ENCODE assay signal across 7 cellular contexts in the genomic region with DNA sequence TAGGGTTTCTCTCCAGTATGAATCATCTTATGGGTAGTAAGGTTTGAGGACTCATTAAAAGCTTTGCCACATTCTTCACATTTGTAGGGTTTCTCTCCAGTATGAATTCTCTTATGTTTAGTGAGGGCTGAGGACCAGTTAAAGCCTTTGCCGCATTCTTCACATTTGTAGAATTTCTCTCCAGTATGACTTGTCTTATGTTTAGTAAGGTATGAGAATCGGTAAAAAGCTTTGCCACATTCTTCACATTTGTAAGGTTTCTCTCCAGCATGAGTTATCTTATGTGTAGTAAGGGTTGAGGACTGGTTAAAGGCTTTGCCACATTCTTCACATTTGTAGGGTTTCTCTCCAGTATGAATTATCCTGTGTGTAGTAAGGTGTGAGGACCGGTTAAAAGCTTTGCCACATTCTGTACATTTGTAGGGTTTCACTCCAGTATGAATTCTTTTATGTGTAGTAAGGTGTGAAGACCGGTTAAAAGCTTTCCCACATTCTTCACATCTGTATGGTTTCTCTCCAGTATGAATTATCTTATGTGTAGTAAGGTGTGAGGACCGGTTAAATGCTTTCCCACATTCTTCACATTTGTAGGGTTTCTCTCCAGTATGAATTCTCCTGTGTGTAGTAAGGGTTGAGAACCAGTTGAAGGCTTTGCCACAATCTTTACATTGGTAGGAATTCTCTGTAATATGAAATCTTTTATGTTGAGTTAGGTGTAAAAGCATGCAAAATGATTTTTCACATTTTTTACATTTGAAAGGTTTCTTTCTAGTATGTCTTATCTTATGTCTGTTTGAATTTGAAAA. TPM values are rescaled to one million over a fixed set of nuclear protein-coding genes. Genes with fewer than 3 reads are reported as not detected.
A peak's percentile ranks its signal among the peaks of the same experiment; 100 is the strongest.
DNase-seq lines count a peak whose midpoint lies in the region; ATAC-seq, FAIRE-seq and TF ChIP-seq lines count a peak whose summit lies in the region.
"Not testable (repeated sequence)": the region's sequence is repeated elsewhere in the genome, so short reads cannot be mapped to it uniquely, and the experiment has no call there.

No MANE protein-coding gene starts in this region.

- peak overlapping the region; percentile 77 for H3K4me3 Mint-ChIP-seq in endothelial cell (ENCODE audit: unreplicated experiment)

- not testable (repeated sequence) for H3K79me2 ChIP-seq in HCT116 (ENCODE audit: insufficient read depth, low read length); mammary epithelial cell (ENCODE audit: insufficient read depth, low read length); mesendoderm (ENCODE audit: control insufficient read depth, insufficient read depth, low read length)

- not testable (repeated sequence) for H3K27ac Mint-ChIP-seq in endothelial cell (ENCODE audit: unreplicated experiment)

- BruUV-seq in HCT116 (replicated peaks; lab: Mats Ljungman, UMichigan): not testable (repeated sequence)
- BruUV-seq in Panc1 (replicated peaks; lab: Mats Ljungman, UMichigan) (TSS peak; percentile 28), mammary epithelial cell (replicated peaks; lab: Mats Ljungman, UMichigan) (TSS peak; percentile 11)

- H3K27ac ChIP-seq in BLaER1 treated with 17β-estradiol and CSF1 and Interleukin-3, amounts not matched to agents 10 nM and 100 nM; Panc1 (ENCODE audit: low read length); mammary epithelial cell (ENCODE audit: insufficient read depth, low read depth, low read length); mesendoderm (ENCODE audit: low read depth, low read length); small intestine (ENCODE audit: low read depth in 1 of 2, low read length in 1 of 2): not testable (repeated sequence)
- peak overlapping the region; percentile 46; the same call in 1 of the 2 replicates for H3K27ac ChIP-seq in HCT116 (ENCODE audit: low read depth, low read length)

- not testable (repeated sequence) for H2BK5ac ChIP-seq in mesendoderm (ENCODE audit: low read length)

- peak; percentile 51 for FAIRE-seq in small intestine (lab: Jason Lieb, UNC)

- not testable (repeated sequence) for H3K79me1 ChIP-seq in mesendoderm (ENCODE audit: low read length)

- not testable (repeated sequence) for H3K56ac ChIP-seq in mesendoderm (ENCODE audit: low read length)

- POLR2A ChIA-PET in HCT116 (lab: Charles Lee): not testable (repeated sequence)
- POLR2A ChIA-PET in Panc1 (lab: Charles Lee): interaction anchor here (0.7 kb wide), 1 partner anchor 588 kb away, joined by 3 read pairs; no protein-coding TSS in a partner anchor

- H3K18ac ChIP-seq in mesendoderm (ENCODE audit: low read length): not testable (repeated sequence)

- DNase-seq in HCT116 (ENCODE audit: low read depth, low spot score); Panc1 (ENCODE audit: low read depth, low spot score); mammary epithelial cell; endothelial cell (ENCODE audit: low spot score); small intestine: not testable (repeated sequence)
- DNase-seq in mesendoderm: peak; percentile 6

- H2BK15ac ChIP-seq in mesendoderm (replicated peaks; ENCODE audit: low read depth): not testable (repeated sequence)

- H3K4me1 ChIP-seq in BLaER1 treated with 17β-estradiol and CSF1 and Interleukin-3, amounts not matched to agents 10 nM and 100 nM; Panc1 (ENCODE audit: control insufficient read depth, insufficient read depth, low read length); mammary epithelial cell (ENCODE audit: insufficient read depth, low read length); mesendoderm (ENCODE audit: control insufficient read depth, low read depth, low read length); small intestine (ENCODE audit: control insufficient read depth in 2 of 2, insufficient read depth in 1 of 2, low read depth in 1 of 2, low read length in 1 of 2): not testable (repeated sequence)
- peaks cover 0 to 25% of the 10 kb centered on the region in 2 experiments; a peak in 2 of 4 replicates for H3K4me1 ChIP-seq in HCT116 (ENCODE audit: control insufficient read depth in 1 of 2, insufficient read depth in 2 of 2, low read length in 2 of 2)

- not testable (repeated sequence) for H4K8ac ChIP-seq in mesendoderm (ENCODE audit: low read depth, low read length)

- H3K9me2 ChIP-seq in HCT116 (ENCODE audit: insufficient read depth): not testable (repeated sequence)

- H3K9me3 ChIP-seq in BLaER1 treated with 17β-estradiol and CSF1 and Interleukin-3, amounts not matched to agents 10 nM and 100 nM (replicated peaks in 1 of 11): peaks cover 92 to 96% (median 95%) of the 10 kb centered on the region in 11 experiments
- H3K9me3 ChIP-seq in HCT116 (ENCODE audit: control insufficient read depth in 1 of 2, insufficient read depth in 1 of 2, low read depth in 1 of 2, low read length in 2 of 2) (peaks cover 13 to 14% of the 10 kb centered on the region in 2 experiments; a peak in 3 of 4 replicates), Panc1 (ENCODE audit: control insufficient read depth, insufficient read depth, low read depth, low read length) (peaks cover 46% of the 10 kb centered on the region; the same call in 1 of the 2 replicates), mammary epithelial cell (replicated peaks; ENCODE audit: insufficient read depth, low read length) (peaks cover 26% of the 10 kb centered on the region)
- H3K9me3 ChIP-seq in small intestine (ENCODE audit: control insufficient read depth, low read depth): not testable (repeated sequence)

- peak; percentile 50; the same call in 1 of the 2 replicates for ATAC-seq in HCT116
- not testable (repeated sequence) for ATAC-seq in Panc1

- peak overlapping the region in 9 of 10 experiments; percentile 25 to 51 (median 33); a peak in 13 of 20 replicates for H3K4me3 ChIP-seq in BLaER1 treated with 17β-estradiol and CSF1 and Interleukin-3, amounts not matched to agents 10 nM and 100 nM
- H3K4me3 ChIP-seq in HCT116 (replicated peaks in 1 of 2; ENCODE audit: low read depth in 1 of 2, low read length in 2 of 2); Panc1 (ENCODE audit: low read depth in 2 of 2, low read length in 2 of 2); mammary epithelial cell (replicated peaks in 1 of 3; ENCODE audit: insufficient read depth in 1 of 3, low read depth in 2 of 3, low read length in 3 of 3); mesendoderm (ENCODE audit: low read length); small intestine (ENCODE audit: low read depth in 1 of 2, low read length in 2 of 2): not testable (repeated sequence)

- H3K23ac ChIP-seq in mesendoderm (ENCODE audit: low read length): not testable (repeated sequence)

- TF ChIP-seq CTCF in HCT116 (IDR thresholded peaks at IDR 0.05 in 2 of 3, conservative IDR thresholded peaks at IDR 0.05 in 1 of 3; ENCODE audit: borderline replicate concordance in 1 of 3, insufficient read depth in 1 of 3, low read depth in 2 of 3, low read length in 2 of 3); Panc1 (IDR thresholded peaks at IDR 0.05); mammary epithelial cell (conservative IDR thresholded peaks at IDR 0.05 in 1 of 2, IDR thresholded peaks at IDR 0.05 in 1 of 2; ENCODE audit: extremely low read depth in 1 of 2, insufficient read depth in 1 of 2, low read depth in 1 of 2, low read length in 2 of 2); endothelial cell (IDR thresholded peaks at IDR 0.05; ENCODE audit: unreplicated experiment): not testable (repeated sequence)

- peaks cover 17% of the 10 kb centered on the region for H3K9me3 Mint-ChIP-seq in endothelial cell (ENCODE audit: unreplicated experiment)

- H4K5ac ChIP-seq in mesendoderm (ENCODE audit: low read length): not testable (repeated sequence)

- TF ChIP-seq POLR2A in HCT116 (IDR thresholded peaks at IDR 0.05; ENCODE audit: borderline replicate concordance, extremely low read depth, insufficient read depth, insufficient read length): not testable (repeated sequence)

- in situ Hi-C loops in Panc1 (cut with HindIII; ENCODE audit: low pct_unique_long_range_greater_than_20kb, low sequenced_read_pairs); mammary epithelial cell (cut with MboI; ENCODE audit: low sequenced_read_pairs in 2 of 2): not testable (repeated sequence)

- dilution Hi-C loops in mammary epithelial cell (cut with HindIII; ENCODE audit: low sequenced_read_pairs): not testable (repeated sequence)

- H3K27me3 ChIP-seq in BLaER1 treated with 17β-estradiol and CSF1 and Interleukin-3, amounts not matched to agents 10 nM and 100 nM; HCT116 (ENCODE audit: insufficient read depth, low read length); Panc1 (ENCODE audit: control insufficient read depth, insufficient read depth, low read length); mammary epithelial cell (ENCODE audit: insufficient read depth, low read length); mesendoderm (ENCODE audit: insufficient read depth, low read length, poor library complexity); small intestine (ENCODE audit: control insufficient read depth in 2 of 2, insufficient read depth in 2 of 2, low read length in 2 of 2): not testable (repeated sequence)

- not testable (repeated sequence) for H3K4ac ChIP-seq in mesendoderm (ENCODE audit: low read depth, low read length)

- TF ChIP-seq RAD21 in HCT116 (IDR thresholded peaks at IDR 0.05; ENCODE audit: low read depth): not testable (repeated sequence)

- CTCF ChIA-PET in HCT116 (lab: Charles Lee); Panc1 (lab: Charles Lee); mammary epithelial cell (lab: Charles Lee; ENCODE audit: low non-redundant PET): not testable (repeated sequence)

- H3K36me3 Mint-ChIP-seq in endothelial cell (ENCODE audit: low read depth, unreplicated experiment): peaks cover 40% of the 10 kb centered on the region

- H3K36me3 ChIP-seq in BLaER1 treated with 17β-estradiol and CSF1 and Interleukin-3, amounts not matched to agents 10 nM and 100 nM: peaks cover 78 to 95% (median 91%) of the 10 kb centered on the region in 11 experiments
- peaks cover 3 to 21% of the 10 kb centered on the region in 2 experiments; a peak in 1 of 4 replicates for H3K36me3 ChIP-seq in HCT116 (ENCODE audit: control insufficient read depth in 1 of 2, insufficient read depth in 2 of 2, low read length in 2 of 2)
- H3K36me3 ChIP-seq in Panc1 (ENCODE audit: control insufficient read depth, insufficient read depth, low read length); mammary epithelial cell (ENCODE audit: insufficient read depth, low read length); mesendoderm (ENCODE audit: control insufficient read depth, insufficient read depth, low read length); small intestine (ENCODE audit: control insufficient read depth in 2 of 2, insufficient read depth in 2 of 2, low read length in 2 of 2): not testable (repeated sequence)

- not testable (repeated sequence) for H3K9ac ChIP-seq in BLaER1 treated with 17β-estradiol and CSF1 and Interleukin-3, amounts not matched to agents 10 nM and 100 nM; mammary epithelial cell (ENCODE audit: insufficient read depth, low read length); mesendoderm (ENCODE audit: low read length)
- H3K9ac ChIP-seq in HCT116 (ENCODE audit: low read length): peak overlapping the region; percentile 21; the same call in 1 of the 2 replicates

- not testable (repeated sequence) for H3K4me2 ChIP-seq in BLaER1 treated with 17β-estradiol and CSF1 and Interleukin-3, amounts not matched to agents 10 nM and 100 nM; mammary epithelial cell (ENCODE audit: insufficient read depth, low read depth, low read length); mesendoderm (ENCODE audit: low read length)
- peak overlapping the region; percentile 27 for H3K4me2 ChIP-seq in HCT116 (ENCODE audit: low read length)

- intact Hi-C loops in HCT116 (cut with micrococcal nuclease); Panc1 (cut with micrococcal nuclease; ENCODE audit: unreplicated experiment); mammary epithelial cell (cut with micrococcal nuclease): not testable (repeated sequence)

- not testable (repeated sequence) for H2BK120ac ChIP-seq in mesendoderm (ENCODE audit: low read depth, low read length)

- not testable (repeated sequence) for H4K20me1 ChIP-seq in BLaER1 treated with 17β-estradiol and CSF1 and Interleukin-3, amounts not matched to agents 10 nM and 100 nM; HCT116 (ENCODE audit: insufficient read depth); mammary epithelial cell (ENCODE audit: insufficient read depth, low read length)

- H3K27me3 Mint-ChIP-seq in endothelial cell (ENCODE audit: unreplicated experiment): not testable (repeated sequence)

- not testable (repeated sequence) for H3K4me1 Mint-ChIP-seq in endothelial cell (ENCODE audit: unreplicated experiment)

- 85% methylated on average over 5 of the region's 5 CpGs for WGBS in mammary epithelial cell (ENCODE audit: low coverage, missing lambda C conversion rate)
- WGBS in mesendoderm (ENCODE audit: extremely low coverage, insufficient coverage, low lambda C conversion rate): no CpG with 5 or more reads among the region's 5 CpGs
- WGBS in small intestine, 3 donors: 93 to 100% (median 98%) methylated on average over 5 of the region's 5 CpGs

- H2AFZ ChIP-seq in HCT116 (ENCODE audit: low read depth, low read length, poor library complexity, severe bottlenecking); mammary epithelial cell (ENCODE audit: low read depth, low read length): not testable (repeated sequence)

- RAD21 ChIA-PET in HCT116 (lab: Charles Lee; ENCODE audit: low non-redundant PET in 1 of 2, low total read pairs in 2 of 2, uncharacterized antibody in 2 of 2, unreplicated experiment in 2 of 2): not testable (repeated sequence)

- not testable (repeated sequence) for H2AK5ac ChIP-seq in mesendoderm (ENCODE audit: low read length)

RNA-seq across cellular contexts. Expression of a gene that starts 40.2 kb away (rescaled TPM):
- total RNA-seq in HCT116 (2021; ENCODE audit: unreplicated experiment) (8.5 TPM), Panc1 (2021; ENCODE audit: unreplicated experiment) (12.1 TPM), mammary epithelial cell (10 to 100 TPM in 1 of 2 donors, 1 to 10 TPM in 1; 7.4 to 11.8 TPM), endothelial cell (ENCODE audit: unreplicated experiment) (18.2 TPM)
- 1.8 and 3.4 TPM in 2 replicates for polyA plus RNA-seq in HCT116 (2012)
- polyA plus RNA-seq in Panc1 (2012; ENCODE audit: insufficient read length): 3.1 TPM
- polyA plus RNA-seq in mammary epithelial cell (2.8 TPM), small intestine (1 to 10 TPM in 1 of 3 donors, under 1 TPM in 2; 0.54 to 2.6 (median 0.67) TPM)
- polyA minus RNA-seq in mammary epithelial cell: 0.93 TPM
- polyA plus RNA-seq in mesendoderm (2013, experiment 1 of 2): 20.4 TPM
- 19.0 TPM for polyA plus RNA-seq in mesendoderm (2013, experiment 2 of 2)
